In genomic region chr6:158584236-158584651, GRCh38 we compare ENCODE assay signal across 22 cellular contexts.
"Had no signal": no experiment of that assay in that cellular context is flagged by ENCODE, and none has a peak within 500 bp of the region (broad histone marks: within the 10 kb centered on the region; RNA-seq: fewer than 3 reads in every experiment).

No MANE protein-coding gene starts in this region.

- H3K4me3 ChIP-seq: ascending aorta, breast epithelium, esophagus squamous epithelium, hepatocyte, lung, psoas muscle, skin epidermis, upper lobe of right lung had no signal

- H3K27me3 ChIP-seq: ascending aorta, breast epithelium, esophagus squamous epithelium, hepatocyte, upper lobe of right lung had no signal

- H3K27ac ChIP-seq: ascending aorta, breast epithelium, esophagus squamous epithelium, hepatocyte, psoas muscle, skin epidermis, upper lobe of right lung had no signal

- H3K9me3 Mint-ChIP-seq: activated B cell treated with CpG ODN at 0.5 μM for 24 hours; activated T-cell treated with anti-CD3 and anti-CD28 coated beads, Interleukin-2, amount 50 U/mL, for 4 hours; dendritic cell treated with granulocyte-macrophage colony-stimulating factor and Interleukin-4, amounts not matched to agents 40 ng/mL and 50 ng/mL, for 4 days; stimulated activated naive CD8-positive, alpha-beta T cell treated with anti-CD3 and anti-CD28 coated beads, Interleukin-15, amount 100 ng/mL, for 72 hours; T-cell had no signal

- ATAC-seq: activated CD8-positive, alpha-beta T cell treated with anti-CD3 and anti-CD28 coated beads, Interleukin-2, amount 10 ng/mL, durations not matched to agents 7 days and 5 days; activated T-cell treated with anti-CD3 and anti-CD28 coated beads, Interleukin-2, amount 50 U/mL, for 4 hours; psoas muscle; right cardiac atrium; stimulated activated naive CD8-positive, alpha-beta T cell treated with anti-CD3 and anti-CD28 coated beads, Interleukin-15, amount 100 ng/mL, for 72 hours; T-cell; upper lobe of right lung had no signal

- H3K27me3 Mint-ChIP-seq: activated B cell treated with CpG ODN at 0.5 μM for 24 hours; dendritic cell treated with granulocyte-macrophage colony-stimulating factor and Interleukin-4, amounts not matched to agents 40 ng/mL and 50 ng/mL, for 4 days; stimulated activated naive CD8-positive, alpha-beta T cell treated with anti-CD3 and anti-CD28 coated beads, Interleukin-15, amount 100 ng/mL, for 72 hours; T-cell had no signal

- H3K4me3 Mint-ChIP-seq: activated B cell treated with CpG ODN at 0.5 μM for 24 hours; activated CD8-positive, alpha-beta T cell treated with anti-CD3 and anti-CD28 coated beads, Interleukin-2, amount 10 ng/mL, durations not matched to agents 7 days and 5 days; activated T-cell treated with anti-CD3 and anti-CD28 coated beads, Interleukin-2, amount 50 U/mL, for 4 hours; dendritic cell treated with granulocyte-macrophage colony-stimulating factor and Interleukin-4, amounts not matched to agents 40 ng/mL and 50 ng/mL, for 4 days; stimulated activated naive CD8-positive, alpha-beta T cell treated with anti-CD3 and anti-CD28 coated beads, Interleukin-15, amount 100 ng/mL, for 72 hours; T-cell had no signal

- H3K4me1 ChIP-seq: ascending aorta, breast epithelium, esophagus squamous epithelium, upper lobe of right lung had no signal

- DNase-seq: activated B cell treated with CpG ODN at 0.5 μM for 24 hours; activated CD4-positive, alpha-beta T cell treated with anti-CD3 and anti-CD28 coated beads for 4 hours; activated CD8-positive, alpha-beta T cell treated with anti-CD3 and anti-CD28 coated beads, Interleukin-2, amount 10 ng/mL, durations not matched to agents 7 days and 5 days; activated effector memory CD4-positive, alpha-beta T cell treated with anti-CD3 and anti-CD28 coated beads, Interleukin-2, amount 50 U/mL, for 16 hours; activated naive CD4-positive, alpha-beta T cell treated with anti-CD3 and anti-CD28 coated beads, Interleukin-2, amount 50 U/mL, for 16 hours; activated T-cell treated with anti-CD3 and anti-CD28 coated beads, Interleukin-2, amount 50 U/mL, for 4 hours; effector memory CD4-positive, alpha-beta T cell; esophagus squamous epithelium; psoas muscle; right cardiac atrium; stimulated activated CD4-positive, alpha-beta T cell treated with anti-CD3 and anti-CD28 coated beads, Interleukin-15, amount 100 ng/mL, for 24 hours; stimulated activated CD4-positive, alpha-beta T cell treated with anti-CD3 and anti-CD28 coated beads, Interleukin-2, amount 100 ng/mL, for 48 hours; stimulated activated naive CD8-positive, alpha-beta T cell treated with anti-CD3 and anti-CD28 coated beads, Interleukin-15, amount 100 ng/mL, for 72 hours; T-cell; T-helper 9 cell; upper lobe of right lung had no signal

- H3K9me3 ChIP-seq: ascending aorta, breast epithelium, esophagus squamous epithelium, psoas muscle, upper lobe of right lung had no signal

- H3K4me1 Mint-ChIP-seq: activated B cell treated with CpG ODN at 0.5 μM for 24 hours; stimulated activated naive CD8-positive, alpha-beta T cell treated with anti-CD3 and anti-CD28 coated beads, Interleukin-15, amount 100 ng/mL, for 72 hours had no signal

- H3K27ac Mint-ChIP-seq: activated B cell treated with CpG ODN at 0.5 μM for 24 hours; activated CD8-positive, alpha-beta T cell treated with anti-CD3 and anti-CD28 coated beads, Interleukin-2, amount 10 ng/mL, durations not matched to agents 7 days and 5 days; dendritic cell treated with granulocyte-macrophage colony-stimulating factor and Interleukin-4, amounts not matched to agents 40 ng/mL and 50 ng/mL, for 4 days; stimulated activated naive CD8-positive, alpha-beta T cell treated with anti-CD3 and anti-CD28 coated beads, Interleukin-15, amount 100 ng/mL, for 72 hours; T-cell had no signal
